In the genomic region with DNA sequence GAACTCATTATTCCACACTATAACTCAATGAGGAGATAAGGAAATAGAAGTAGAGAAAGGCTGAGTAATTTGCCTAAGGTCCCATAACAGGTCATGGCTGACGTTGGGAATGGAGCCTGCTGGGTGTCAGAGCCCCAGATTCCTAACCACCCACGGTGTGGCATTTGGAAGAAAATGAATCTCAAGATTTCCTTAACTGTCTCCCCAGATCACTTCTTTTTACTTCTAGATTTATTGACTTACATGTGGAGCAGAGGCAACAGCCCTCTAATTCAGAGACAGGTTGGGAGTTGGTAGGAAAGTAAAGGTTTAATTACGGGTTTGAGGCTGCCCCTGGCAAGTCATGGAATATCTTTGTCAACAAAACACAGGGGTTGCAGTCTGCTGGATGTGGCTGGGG, we compare ENCODE assay signal across 17 cellular contexts.
DNase-seq lines count a peak whose midpoint lies in the region; ATAC-seq and TF ChIP-seq lines count a peak whose summit lies in the region.
"Had no signal": no experiment of that assay in that cellular context is flagged by ENCODE, and none has a peak within 500 bp of the region (broad histone marks: within the 10 kb centered on the region; RNA-seq: fewer than 3 reads in every experiment).

No MANE protein-coding gene starts in this region.

- peaks cover 8 to 32% of the 10 kb centered on the region in 2 experiments; a peak in 3 of 4 replicates for H3K79me1 ChIP-seq in IMR-90 (ENCODE audit: low read depth in 1 of 2, low read length in 2 of 2)
- H3K79me1 ChIP-seq in mesendoderm (ENCODE audit: low read length) = no peaks in the 10 kb centered on the region

- H3K18ac ChIP-seq in IMR-90 (ENCODE audit: low read depth, low read length) (no peak overlapping the region), mesendoderm (ENCODE audit: low read length) (no peak overlapping the region)

- 0 out of 2 replicates have a peak overlapping the region, but pooled peaks have one; percentile 15 for H3K9ac ChIP-seq in IMR-90 (ENCODE audit: low read depth, low read length)
- H3K9ac ChIP-seq in mesendoderm (ENCODE audit: low read length) = no peak overlapping the region
- H3K9ac ChIP-seq: SK-N-SH had no signal

- dilution Hi-C loops in IMR-90 (cut with HindIII; ENCODE audit: low sequenced_read_pairs, unreplicated experiment) = no loop called here

- peaks cover 14% of the 10 kb centered on the region for H3K4me1 ChIP-seq in IMR-90 (ENCODE audit: control insufficient read depth, insufficient read depth, low read length)
- H3K4me1 ChIP-seq in mesendoderm (ENCODE audit: control insufficient read depth, low read depth, low read length) = no peaks in the 10 kb centered on the region
- H3K4me1 ChIP-seq in testis = peaks cover 42% of the 10 kb centered on the region

- no peaks in the 10 kb centered on the region; the same call in 1 of the 2 replicates for H3K9me1 ChIP-seq in IMR-90 (ENCODE audit: insufficient read depth, low read length)

- H4K5ac ChIP-seq in IMR-90 (ENCODE audit: low read depth, low read length) = no peak overlapping the region
- H4K5ac ChIP-seq in mesendoderm (ENCODE audit: low read length) = no peak overlapping the region

- TF ChIP-seq POLR2A in IMR-90 (IDR thresholded peaks at IDR 0.05; ENCODE audit: low read depth, low read length) (no peak), testis (IDR thresholded peaks at IDR 0.05) (no peak), GM18505 (IDR thresholded peaks at IDR 0.05; ENCODE audit: borderline replicate concordance, extremely low read depth, insufficient read depth, insufficient read length) (no peak)

- no peak for TF ChIP-seq RAD21 in IMR-90 (IDR thresholded peaks at IDR 0.05; ENCODE audit: low read length)

- H4K8ac ChIP-seq in IMR-90 (ENCODE audit: low read depth in 2 of 2, low read length in 2 of 2) = no peak overlapping the region
- no peak overlapping the region for H4K8ac ChIP-seq in mesendoderm (ENCODE audit: low read depth, low read length)

- no peak overlapping the region for H2BK120ac ChIP-seq in IMR-90 (ENCODE audit: low read depth, low read length)
- no peak overlapping the region for H2BK120ac ChIP-seq in mesendoderm (ENCODE audit: low read depth, low read length)

- peak overlapping the region; percentile 47; the same call in 1 of the 2 replicates for H3K27ac ChIP-seq in IMR-90 (ENCODE audit: insufficient read depth, low read length)
- no peak overlapping the region for H3K27ac ChIP-seq in mesendoderm (ENCODE audit: low read depth, low read length)
- peak overlapping the region; percentile 32 to 77 for H3K27ac ChIP-seq in testis

- H4K91ac ChIP-seq in IMR-90 (ENCODE audit: insufficient read depth, low read depth, low read length) = no peak overlapping the region

- DNase-seq in IMR-90 (peak; percentile 60), chondrocyte (ENCODE audit: low spot score) (no peak), mesendoderm (peak; percentile 18), testis (no peak), HEK293T (ENCODE audit: extremely low spot score) (no peak)
- DNase-seq: activated B cell treated with CpG ODN at 0.5 μM for 24 hours; CD4-positive, CD25-positive, alpha-beta regulatory T cell; cerebellar nuclear complex; GF-D8; mucosa of descending colon; SK-N-SH; stimulated activated naive B cell treated with anti-CD40 and anti-IgM and Interleukin-4, amounts not matched to agents 10 μg/mL and 1 μg/mL and 100 μg/mL, for 72 hours had no signal

- TSS peak; percentile 19 for BruUV-seq in IMR-90 (replicated peaks; lab: Mats Ljungman, UMichigan)

- H3K9me3 ChIP-seq in IMR-90 (ENCODE audit: control insufficient read depth, insufficient read depth, low read length) = no peaks in the 10 kb centered on the region
- H3K9me3 ChIP-seq in testis = no peaks in the 10 kb centered on the region
- H3K9me3 ChIP-seq: mucosa of descending colon, right atrium auricular region, SK-N-SH had no signal

- H3K23ac ChIP-seq in IMR-90 (ENCODE audit: low read depth, low read length) (no peak overlapping the region), mesendoderm (ENCODE audit: low read length) (no peak overlapping the region)

- no peak overlapping the region for H3K14ac ChIP-seq in IMR-90 (replicated peaks; ENCODE audit: low read depth, low read length)

- H2AFZ ChIP-seq in IMR-90 (replicated peaks; ENCODE audit: low read length, poor library complexity) = no peak overlapping the region

- H2AK5ac ChIP-seq in IMR-90 (ENCODE audit: low read depth, low read length) = no peak overlapping the region
- no peak overlapping the region for H2AK5ac ChIP-seq in mesendoderm (ENCODE audit: low read length)

- POLR2A ChIA-PET in IMR-90 (lab: Charles Lee; ENCODE audit: unreplicated experiment) = no interaction called here
- POLR2A ChIA-PET in HEK293T (lab: Yijun Ruan, JAX) = interaction anchor here (1.1 kb wide), 1 partner anchor 182 kb away, joined by 5 read pairs; a partner anchor contains a TSS

- H3K4me3 ChIP-seq in IMR-90 (ENCODE audit: insufficient read depth, low read depth, low read length) = no peak overlapping the region
- no peak overlapping the region for H3K4me3 ChIP-seq in mesendoderm (ENCODE audit: low read length)
- H3K4me3 ChIP-seq in testis = no peak overlapping the region
- H3K4me3 ChIP-seq: mucosa of descending colon, right atrium auricular region had no signal

- peaks cover 54% of the 10 kb centered on the region for H3K4me1 Mint-ChIP-seq in chondrocyte (ENCODE audit: low read depth)
- H3K4me1 Mint-ChIP-seq: activated B cell treated with CpG ODN at 0.5 μM for 24 hours; stimulated activated naive B cell treated with anti-CD40 and anti-IgM and Interleukin-4, amounts not matched to agents 10 μg/mL and 1 μg/mL and 100 μg/mL, for 72 hours had no signal

- H2BK5ac ChIP-seq in IMR-90 (ENCODE audit: low read depth, low read length, poor library complexity, severe bottlenecking) (peak overlapping the region; percentile 28), mesendoderm (ENCODE audit: low read length) (no peak overlapping the region)

- no peaks in the 10 kb centered on the region for H3K9me3 Mint-ChIP-seq in chondrocyte (ENCODE audit: low read depth)
- H3K9me3 Mint-ChIP-seq: activated B cell treated with CpG ODN at 0.5 μM for 24 hours; activated naive CD4-positive, alpha-beta T cell treated with anti-CD3 and anti-CD28 coated beads, Interleukin-2, amount 50 U/mL, for 72 hours; CD4-positive, CD25-positive, alpha-beta regulatory T cell; stimulated activated naive B cell treated with anti-CD40 and anti-IgM and Interleukin-4, amounts not matched to agents 10 μg/mL and 1 μg/mL and 100 μg/mL, for 72 hours had no signal

- peaks cover 3% of the 10 kb centered on the region; the same call in 1 of the 2 replicates for H4K20me1 ChIP-seq in IMR-90 (ENCODE audit: insufficient read depth, low read length)

- no peak overlapping the region for H2AK9ac ChIP-seq in IMR-90 (replicated peaks; ENCODE audit: low read depth, low read length, poor library complexity)

- 80% methylated on average over 1 of the region's 3 CpGs; no CpG with 5 or more reads in 1 of the 2 experiments for WGBS in IMR-90 (ENCODE audit: extremely low coverage in 2 of 2, insufficient read length in 1 of 2), 2 experiments
- no CpG with 5 or more reads among the region's 3 CpGs for WGBS in mesendoderm (ENCODE audit: extremely low coverage, insufficient coverage, low lambda C conversion rate)
- WGBS in testis, 2 donors = 41 to 50% methylated on average over 3 of the region's 3 CpGs

- H3K4me3 Mint-ChIP-seq in chondrocyte (ENCODE audit: unreplicated experiment) = no peak overlapping the region
- H3K4me3 Mint-ChIP-seq: activated B cell treated with CpG ODN at 0.5 μM for 24 hours; CD4-positive, CD25-positive, alpha-beta regulatory T cell; stimulated activated naive B cell treated with anti-CD40 and anti-IgM and Interleukin-4, amounts not matched to agents 10 μg/mL and 1 μg/mL and 100 μg/mL, for 72 hours had no signal

- H2BK20ac ChIP-seq in IMR-90 (ENCODE audit: low read depth, low read length) = no peak overlapping the region

- TF ChIP-seq CTCF in IMR-90 (conservative IDR thresholded peaks at IDR 0.05; ENCODE audit: low read depth, low read length) (no peak), chondrocyte (IDR thresholded peaks at IDR 0.05) (no peak), testis (IDR thresholded peaks at IDR 0.05) (no peak)

- no peak overlapping the region for H3K4me2 ChIP-seq in IMR-90 (ENCODE audit: low read depth, low read length)
- no peak overlapping the region for H3K4me2 ChIP-seq in mesendoderm (ENCODE audit: low read length)
- H3K4me2 ChIP-seq: SK-N-SH had no signal

- in situ Hi-C loops in IMR-90 (cut with MboI; ENCODE audit: low sequenced_read_pairs) = loop anchor here (5.0 to 25.0 kb wide), 5 partner anchors 134 to 751 kb away; a partner anchor contains a TSS

- no peaks in the 10 kb centered on the region for H3K27me3 ChIP-seq in IMR-90 (ENCODE audit: control insufficient read depth, insufficient read depth, low read length)
- no peaks in the 10 kb centered on the region for H3K27me3 ChIP-seq in mesendoderm (ENCODE audit: insufficient read depth, low read length, poor library complexity)
- H3K27me3 ChIP-seq in testis = no peaks in the 10 kb centered on the region
- H3K27me3 ChIP-seq: right atrium auricular region had no signal

- H2BK15ac ChIP-seq in IMR-90 (ENCODE audit: low read depth, low read length) (no peak overlapping the region), mesendoderm (replicated peaks; ENCODE audit: low read depth) (no peak overlapping the region)

- H3K36me3 Mint-ChIP-seq in chondrocyte (ENCODE audit: low read depth) = peaks cover 24% of the 10 kb centered on the region
- H3K36me3 Mint-ChIP-seq: activated naive CD4-positive, alpha-beta T cell treated with anti-CD3 and anti-CD28 coated beads, Interleukin-2, amount 50 U/mL, for 72 hours; stimulated activated naive B cell treated with anti-CD40 and anti-IgM and Interleukin-4, amounts not matched to agents 10 μg/mL and 1 μg/mL and 100 μg/mL, for 72 hours had no signal

- H3K56ac ChIP-seq in IMR-90 (ENCODE audit: extremely low read depth, insufficient read depth, low read length) (no peak overlapping the region), mesendoderm (ENCODE audit: low read length) (peak overlapping the region; percentile 19)

- no peak for ATAC-seq in IMR-90 (ENCODE audit: low read depth)
- no peak for ATAC-seq in GM18505 (IDR thresholded peaks at IDR 0.05; ENCODE audit: unreplicated experiment)
- no peak for ATAC-seq in GM19324 (IDR thresholded peaks at IDR 0.05; ENCODE audit: low FRiP score, unreplicated experiment)
- no peak for ATAC-seq in HG03139 (IDR thresholded peaks at IDR 0.05; ENCODE audit: unreplicated experiment)

- peaks cover 16% of the 10 kb centered on the region for H3K36me3 ChIP-seq in IMR-90 (ENCODE audit: control insufficient read depth, insufficient read depth, low read length)
- no peaks in the 10 kb centered on the region for H3K36me3 ChIP-seq in mesendoderm (ENCODE audit: control insufficient read depth, insufficient read depth, low read length)
- H3K36me3 ChIP-seq in testis (ENCODE audit: low read depth, missing control alignments) = no peaks in the 10 kb centered on the region

- no peak overlapping the region for H3K4ac ChIP-seq in IMR-90 (ENCODE audit: low read depth, low read length)
- H3K4ac ChIP-seq in mesendoderm (ENCODE audit: low read depth, low read length) = no peak overlapping the region

- no peaks in the 10 kb centered on the region for H3K27me3 Mint-ChIP-seq in chondrocyte (ENCODE audit: low read depth)
- H3K27me3 Mint-ChIP-seq: activated B cell treated with CpG ODN at 0.5 μM for 24 hours; CD4-positive, CD25-positive, alpha-beta regulatory T cell; stimulated activated naive B cell treated with anti-CD40 and anti-IgM and Interleukin-4, amounts not matched to agents 10 μg/mL and 1 μg/mL and 100 μg/mL, for 72 hours had no signal

- H3K27ac Mint-ChIP-seq in chondrocyte (ENCODE audit: unreplicated experiment) = peak overlapping the region; percentile 88
- H3K27ac Mint-ChIP-seq: activated B cell treated with CpG ODN at 0.5 μM for 24 hours; activated naive CD4-positive, alpha-beta T cell treated with anti-CD3 and anti-CD28 coated beads, Interleukin-2, amount 50 U/mL, for 72 hours; stimulated activated naive B cell treated with anti-CD40 and anti-IgM and Interleukin-4, amounts not matched to agents 10 μg/mL and 1 μg/mL and 100 μg/mL, for 72 hours had no signal

- H3K79me2 ChIP-seq in mesendoderm (ENCODE audit: control insufficient read depth, insufficient read depth, low read length) = no peaks in the 10 kb centered on the region

- intact Hi-C loops in IMR-90 (cut with micrococcal nuclease) = loop anchor here (1.0 to 10.0 kb wide), 9 partner anchors 132 to 851 kb away; a partner anchor contains a TSS
- intact Hi-C loops in testis (cut with DNase I; ENCODE audit: low total_unique reads) = loop anchor here (10.0 kb wide), 1 partner anchor 131 kb away; a partner anchor contains a TSS

- CTCF ChIA-PET in IMR-90 (lab: Yijun Ruan, JAX) = interaction anchor here (0.5 to 2.1 kb wide), 17 partner anchors 8 to 743 kb away, joined by 3 to 14 read pairs (median 5); a partner anchor contains a TSS
- CTCF ChIA-PET in HEK293T (lab: Yijun Ruan, JAX) = interaction anchor here (0.6 to 3.5 kb wide), 19 partner anchors 8 to 385 kb away, joined by 3 to 30 read pairs (median 9); a partner anchor contains a TSS

Comparison
In these comparisons a context has a peak if more than half of its experiments do, and no peak if none do; other contexts are left out.
1. DNase-seq: peak in IMR-90 (single experiment) and mesendoderm (single experiment); none in chondrocyte (single experiment), testis (single experiment) and HEK293T (single experiment).